Comparison of ENCODE assay signal across 8 cellular contexts in the genomic region with DNA sequence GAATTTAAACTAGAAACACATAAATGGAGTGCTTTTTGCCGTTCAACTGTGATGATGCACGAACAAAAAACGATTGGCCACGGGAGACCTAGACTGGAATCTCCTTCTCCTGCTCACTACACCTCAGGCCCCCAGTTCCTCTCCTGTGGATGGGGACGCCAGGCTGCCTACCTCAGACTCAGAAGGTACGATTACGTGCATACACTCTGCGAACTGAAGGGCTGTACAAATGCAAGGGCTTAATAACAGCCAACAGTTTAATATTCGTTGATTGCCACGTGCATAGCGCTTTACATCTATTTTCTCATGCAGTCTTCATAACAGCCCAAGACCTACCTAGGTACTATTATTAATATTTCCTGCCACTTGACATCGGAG. TPM values are rescaled to one million over a fixed set of nuclear protein-coding genes. Genes with fewer than 3 reads are reported as not detected.
DNase-seq lines count a peak whose midpoint lies in the region; ATAC-seq and TF ChIP-seq lines count a peak whose summit lies in the region.

No MANE protein-coding gene starts in this region.

- no peak for DNase-seq in BJ (ENCODE audit: low read depth)
- DNase-seq in MM.1S: no peak
- DNase-seq in chondrocyte (ENCODE audit: low spot score): no peak
- DNase-seq in naive B cell: no peak
- no peak for DNase-seq in epidermal melanocyte (ENCODE audit: insufficient read length, low spot score)
- no peak for DNase-seq in LoVo (ENCODE audit: low spot score)

- no peaks in the 10 kb centered on the region for H3K9me3 ChIP-seq in MM.1S (replicated peaks; ENCODE audit: insufficient read depth, low read length)

- H3K9me3 Mint-ChIP-seq in chondrocyte (ENCODE audit: low read depth) (no peaks in the 10 kb centered on the region), naive B cell (no peaks in the 10 kb centered on the region)

- peak overlapping the region; percentile 93 for H3K4me2 ChIP-seq in MM.1S (ENCODE audit: low read depth, low read length)

- ATAC-seq in naive B cell (ENCODE audit: low read depth in 2 of 2) (peak in 1 of 2 donors; percentile 1), GM21723 (IDR thresholded peaks at IDR 0.05; ENCODE audit: unreplicated experiment) (no peak), GM18511 (IDR thresholded peaks at IDR 0.05; ENCODE audit: unreplicated experiment) (no peak)

- CTCF ChIA-PET in BJ (lab: Yijun Ruan, JAX): interaction anchor here (1.0 to 1.5 kb wide), 4 partner anchors 15 to 306 kb away, joined by 3 to 7 read pairs (median 4); no protein-coding TSS in a partner anchor

- H3K4me3 Mint-ChIP-seq in chondrocyte (ENCODE audit: unreplicated experiment) (peak overlapping the region; percentile 90), naive B cell (peak overlapping the region; percentile 85 to 93 (median 91))

- H3K27ac ChIP-seq in MM.1S (ENCODE audit: low read length): peak overlapping the region; percentile 88; the same call in 1 of the 2 replicates

- peak overlapping the region; percentile 79 for H2AFZ ChIP-seq in MM.1S (ENCODE audit: low read length)

- 0 out of 2 replicates have a peak, but pooled peaks cover 3% of the 10 kb centered on the region for H3K79me2 ChIP-seq in MM.1S (ENCODE audit: low read length)

- TF ChIP-seq CTCF in BJ (IDR thresholded peaks at IDR 0.05; ENCODE audit: insufficient read depth, low read depth, low read length) (no peak), MM.1S (IDR thresholded peaks at IDR 0.05; ENCODE audit: low read length) (no peak), chondrocyte (IDR thresholded peaks at IDR 0.05) (no peak)

- H4K20me1 ChIP-seq in MM.1S (ENCODE audit: insufficient read depth, low read length): no peaks in the 10 kb centered on the region

- H3K27ac Mint-ChIP-seq in chondrocyte (ENCODE audit: unreplicated experiment) (no peak overlapping the region), naive B cell (peak overlapping the region; percentile 87 to 95 (median 88))

- H3K4me1 Mint-ChIP-seq in chondrocyte (ENCODE audit: low read depth): peaks cover 15% of the 10 kb centered on the region
- H3K4me1 Mint-ChIP-seq in naive B cell: peaks cover 7 to 10% (median 7%) of the 10 kb centered on the region in 3 donors

- peak overlapping the region; percentile 88; the same call in 1 of the 2 replicates for H3K9ac ChIP-seq in MM.1S (ENCODE audit: low read length)

- no peaks in the 10 kb centered on the region for H3K36me3 Mint-ChIP-seq in chondrocyte (ENCODE audit: low read depth)
- no peaks in the 10 kb centered on the region for H3K36me3 Mint-ChIP-seq in naive B cell

- no peaks in the 10 kb centered on the region for H3K27me3 Mint-ChIP-seq in chondrocyte (ENCODE audit: low read depth)
- H3K27me3 Mint-ChIP-seq in naive B cell: peaks cover 0 to 3% (median 0%) of the 10 kb centered on the region in 3 donors

- H3K9me2 ChIP-seq in MM.1S (replicated peaks; ENCODE audit: insufficient read depth, low read length): no peaks in the 10 kb centered on the region

- H3K4me1 ChIP-seq in MM.1S (ENCODE audit: low read length): peaks cover 6% of the 10 kb centered on the region

- no peaks in the 10 kb centered on the region for H3F3A ChIP-seq in MM.1S (ENCODE audit: insufficient read depth, low read length)

- H3K4me3 ChIP-seq in BJ (ENCODE audit: low read depth, low read length) (peak overlapping the region; percentile 74), MM.1S (ENCODE audit: low read length) (peak overlapping the region; percentile 83)

- H3K27me3 ChIP-seq in BJ (ENCODE audit: control insufficient read depth, insufficient read depth, low read length) (no peaks in the 10 kb centered on the region; the same call in 1 of the 2 replicates), MM.1S (replicated peaks; ENCODE audit: insufficient read depth, low read length) (no peaks in the 10 kb centered on the region)

- POLR2A ChIA-PET in BJ (lab: Charles Lee): no interaction called here

- no peaks in the 10 kb centered on the region for H3K36me3 ChIP-seq in BJ (ENCODE audit: control insufficient read depth, insufficient read depth, low read length)
- no peaks in the 10 kb centered on the region for H3K36me3 ChIP-seq in MM.1S (replicated peaks; ENCODE audit: insufficient read depth, low read length)

RNA-seq across cellular contexts. Expression of a gene that starts 0.5 kb away (rescaled TPM):
- polyA plus RNA-seq in BJ (2011; rRNA removed) (2.4 and 3.6 TPM in 2 replicates), naive B cell (ENCODE audit: low read depth in 6 of 6) (1 to 10 TPM; 3.4 to 4.9 (median 4.4) TPM)
- polyA minus RNA-seq in BJ (2011; rRNA and poly(A)+ RNA removed): 1.6 and 1.8 TPM in 2 replicates
- total RNA-seq in chondrocyte: 6.8 to 9.2 TPM (median 8.3 TPM) in 3 replicates
